9 cellular contexts compared by ENCODE assay signal in genomic region chr4:81635747-81636146, GRCh38.
A peak's percentile ranks its signal among the peaks of the same experiment; 100 is the strongest.
DNase-seq lines count a peak whose midpoint lies in the region; ATAC-seq and TF ChIP-seq lines count a peak whose summit lies in the region.
"Had no signal": no experiment of that assay in that cellular context is flagged by ENCODE, and none has a peak within 500 bp of the region (broad histone marks: within the 10 kb centered on the region; RNA-seq: fewer than 3 reads in every experiment).

No MANE protein-coding gene starts in this region.

- H3K27ac Mint-ChIP-seq in memory B cell = peak overlapping the region; percentile 85
- no peak overlapping the region for H3K27ac Mint-ChIP-seq in activated CD4-positive, alpha-beta T cell treated with anti-CD3 and anti-CD28 coated beads, Interleukin-2, amount 10 ng/mL, durations not matched to agents 7 days and 5 days

- H3K36me3 ChIP-seq in right atrium auricular region (no peaks in the 10 kb centered on the region), PC-9 (ENCODE audit: low read depth) (no peaks in the 10 kb centered on the region)

- H3K36me3 Mint-ChIP-seq in memory B cell = no peaks in the 10 kb centered on the region
- H3K36me3 Mint-ChIP-seq in activated CD4-positive, alpha-beta T cell treated with anti-CD3 and anti-CD28 coated beads, Interleukin-2, amount 10 ng/mL, durations not matched to agents 7 days and 5 days (ENCODE audit: low read depth) = no peaks in the 10 kb centered on the region

- no peaks in the 10 kb centered on the region for H3K27me3 ChIP-seq in right atrium auricular region
- no peaks in the 10 kb centered on the region for H3K27me3 ChIP-seq in PC-9 (ENCODE audit: insufficient read depth, low read depth)

- peak overlapping the region; percentile 44 for H3K4me3 Mint-ChIP-seq in memory B cell
- no peak overlapping the region for H3K4me3 Mint-ChIP-seq in activated CD4-positive, alpha-beta T cell treated with anti-CD3 and anti-CD28 coated beads, Interleukin-2, amount 10 ng/mL, durations not matched to agents 7 days and 5 days

- POLR2A ChIA-PET in PC-9 (lab: Charles Lee; ENCODE audit: unreplicated experiment) = no interaction called here
- POLR2A ChIA-PET in activated CD4-positive, alpha-beta T cell treated with anti-CD3 and anti-CD28 coated beads, Interleukin-2, amount 10 ng/mL, durations not matched to agents 7 days and 5 days (lab: Charles Lee) = no interaction called here

- H3K4me2 ChIP-seq in PC-9 = 0 out of 2 replicates have a peak overlapping the region, but pooled peaks have one; percentile 9

- no peaks in the 10 kb centered on the region for H3K27me3 Mint-ChIP-seq in memory B cell
- no peaks in the 10 kb centered on the region for H3K27me3 Mint-ChIP-seq in activated CD4-positive, alpha-beta T cell treated with anti-CD3 and anti-CD28 coated beads, Interleukin-2, amount 10 ng/mL, durations not matched to agents 7 days and 5 days

- TF ChIP-seq CTCF in right atrium auricular region (IDR thresholded peaks at IDR 0.05) (no peak), PC-9 (conservative IDR thresholded peaks at IDR 0.05) (no peak)

- H3K4me1 ChIP-seq in right atrium auricular region (peaks cover 0 to 9% of the 10 kb centered on the region in 2 donors), PC-9 (replicated peaks; ENCODE audit: insufficient read depth) (0 out of 2 replicates have a peak, but pooled peaks cover 5% of the 10 kb centered on the region)

- H2AFZ ChIP-seq in PC-9 = 0 out of 2 replicates have a peak overlapping the region, but pooled peaks have one; percentile 17

- no peaks in the 10 kb centered on the region for H3K9me3 Mint-ChIP-seq in memory B cell
- H3K9me3 Mint-ChIP-seq in activated CD4-positive, alpha-beta T cell treated with anti-CD3 and anti-CD28 coated beads, Interleukin-2, amount 10 ng/mL, durations not matched to agents 7 days and 5 days = no peaks in the 10 kb centered on the region

- H3K9me2 ChIP-seq in PC-9 (ENCODE audit: insufficient read depth) = no peaks in the 10 kb centered on the region

- H3K4me1 Mint-ChIP-seq in memory B cell = peaks cover 28% of the 10 kb centered on the region
- peaks cover 4% of the 10 kb centered on the region for H3K4me1 Mint-ChIP-seq in activated CD4-positive, alpha-beta T cell treated with anti-CD3 and anti-CD28 coated beads, Interleukin-2, amount 10 ng/mL, durations not matched to agents 7 days and 5 days

- no peaks in the 10 kb centered on the region for H3K79me2 ChIP-seq in PC-9 (ENCODE audit: low read depth)

- H3K9me3 ChIP-seq in right atrium auricular region = no peaks in the 10 kb centered on the region
- no peaks in the 10 kb centered on the region for H3K9me3 ChIP-seq in PC-9 (ENCODE audit: insufficient read depth, low read depth)

- peak; percentile 47 for DNase-seq in Right ventricle myocardium superior
- no peak for DNase-seq in right atrium auricular region (ENCODE audit: low spot score)
- peak; percentile 14 to 78 for DNase-seq in PC-9
- DNase-seq in memory B cell (ENCODE audit: low spot score in 2 of 2) = peak; percentile 32 to 48
- no peak for DNase-seq in stimulated activated CD4-positive, alpha-beta T cell treated with anti-CD3 and anti-CD28 coated beads, Interleukin-4, amount 100 ng/mL, for 24 hours
- no peak for DNase-seq in activated CD4-positive, alpha-beta T cell treated with anti-CD3 and anti-CD28 coated beads, Interleukin-2, amount 10 ng/mL, durations not matched to agents 7 days and 5 days

- no TSS peak for BruUV-seq in PC-9 (replicated peaks; lab: Mats Ljungman, UMichigan)

- CTCF ChIA-PET in PC-9 (lab: Charles Lee) = no interaction called here
- CTCF ChIA-PET in activated CD4-positive, alpha-beta T cell treated with anti-CD3 and anti-CD28 coated beads, Interleukin-2, amount 10 ng/mL, durations not matched to agents 7 days and 5 days (lab: Charles Lee) = no interaction called here

- H3K27ac ChIP-seq in right atrium auricular region (no peak overlapping the region), PC-9 (peak overlapping the region; percentile 57)
- H3K27ac ChIP-seq: VCaP had no signal

- H3F3A ChIP-seq in PC-9 (ENCODE audit: insufficient read depth, low read depth) = no peaks in the 10 kb centered on the region

- intact Hi-C loops in Right ventricle myocardium superior (cut with DNase I) (no loop called here), PC-9 (cut with micrococcal nuclease; ENCODE audit: unreplicated experiment) (loop anchor here (10.0 kb wide), 2 partner anchors 161 to 231 kb away; partner anchors contain the start of gene RASGEF1B)

- H3K4me3 ChIP-seq in right atrium auricular region = no peak overlapping the region
- no peak overlapping the region for H3K4me3 ChIP-seq in PC-9

- peak; percentile 43 for ATAC-seq in Right ventricle myocardium superior (ENCODE audit: poor library complexity)
- ATAC-seq in HG03159 (IDR thresholded peaks at IDR 0.05; ENCODE audit: unreplicated experiment) = peak; percentile 91
- peak; percentile 94 for ATAC-seq in memory B cell (ENCODE audit: low read depth)
- no peak for ATAC-seq in activated CD4-positive, CD25-positive, alpha-beta regulatory T cell treated with anti-CD3 and anti-CD28 coated beads, Interleukin-2, amount 50 U/mL, for 24 hours

- no peaks in the 10 kb centered on the region for H4K20me1 ChIP-seq in PC-9 (ENCODE audit: insufficient read depth)

Comparison
In these comparisons a context has a peak if more than half of its experiments do, and no peak if none do; other contexts are left out.
1. DNase-seq: peak in Right ventricle myocardium superior (single experiment), PC-9 (2 of 2) and memory B cell (2 of 2); none in right atrium auricular region (single experiment), stimulated activated CD4-positive, alpha-beta T cell treated with anti-CD3 and anti-CD28 coated beads, Interleukin-4, amount 100 ng/mL, for 24 hours (single experiment) and activated CD4-positive, alpha-beta T cell treated with anti-CD3 and anti-CD28 coated beads, Interleukin-2, amount 10 ng/mL, durations not matched to agents 7 days and 5 days (single experiment).
2. ATAC-seq: peak in Right ventricle myocardium superior (single experiment), HG03159 (single experiment) and memory B cell (single experiment); none in activated CD4-positive, CD25-positive, alpha-beta regulatory T cell treated with anti-CD3 and anti-CD28 coated beads, Interleukin-2, amount 50 U/mL, for 24 hours (0 of 2).